In genomic region chr3:59995563-59995962, GRCh38 we compare ENCODE assay signal across 21 cellular contexts.
DNase-seq lines count a peak whose midpoint lies in the region; ATAC-seq and TF ChIP-seq lines count a peak whose summit lies in the region.
"Had no signal": no experiment of that assay in that cellular context is flagged by ENCODE, and none has a peak within 500 bp of the region (broad histone marks: within the 10 kb centered on the region; RNA-seq: fewer than 3 reads in every experiment).

No MANE protein-coding gene starts in this region.

- peak overlapping the region; percentile 44 to 51 for H3K4me3 Mint-ChIP-seq in activated T-cell treated with anti-CD3 and anti-CD28 coated beads, Interleukin-2, amount 50 U/mL, for 72 hours
- no peak overlapping the region for H3K4me3 Mint-ChIP-seq in activated T-cell treated with anti-CD3 and anti-CD28 coated beads, Interleukin-2, amount 50 U/mL, for 24 hours
- no peak overlapping the region for H3K4me3 Mint-ChIP-seq in CD8-positive, alpha-beta T cell
- peak overlapping the region; percentile 33 for H3K4me3 Mint-ChIP-seq in T-helper 2 cell treated with Interferon-gamma antibody and Interleukin-4, amounts not matched to agents 5 μg/mL and 100 μg/mL, for 36 hours
- H3K4me3 Mint-ChIP-seq in naive thymus-derived CD8-positive, alpha-beta T cell = peak overlapping the region in 9 of 10 donors; percentile 1 to 68 (median 27)
- H3K4me3 Mint-ChIP-seq: CD14-positive monocyte, IgD-negative memory B cell had no signal

- no peak for TF ChIP-seq CTCF in CD8-positive, alpha-beta T cell (IDR thresholded peaks at IDR 0.05)

- no peaks in the 10 kb centered on the region for H3K9me3 ChIP-seq in CD8-positive, alpha-beta T cell (ENCODE audit: low read length)

- H3K27me3 Mint-ChIP-seq in activated T-cell treated with anti-CD3 and anti-CD28 coated beads, Interleukin-2, amount 50 U/mL, for 72 hours (ENCODE audit: low read depth) = no peaks in the 10 kb centered on the region
- no peaks in the 10 kb centered on the region for H3K27me3 Mint-ChIP-seq in activated T-cell treated with anti-CD3 and anti-CD28 coated beads, Interleukin-2, amount 50 U/mL, for 24 hours
- H3K27me3 Mint-ChIP-seq in CD8-positive, alpha-beta T cell (ENCODE audit: low read depth) = no peaks in the 10 kb centered on the region
- no peaks in the 10 kb centered on the region for H3K27me3 Mint-ChIP-seq in T-helper 2 cell treated with Interferon-gamma antibody and Interleukin-4, amounts not matched to agents 5 μg/mL and 100 μg/mL, for 36 hours (ENCODE audit: low read depth)
- no peaks in the 10 kb centered on the region for H3K27me3 Mint-ChIP-seq in naive thymus-derived CD8-positive, alpha-beta T cell

- no peaks in the 10 kb centered on the region for H3K9me3 Mint-ChIP-seq in activated T-cell treated with anti-CD3 and anti-CD28 coated beads, Interleukin-2, amount 50 U/mL, for 72 hours
- no peaks in the 10 kb centered on the region for H3K9me3 Mint-ChIP-seq in activated T-cell treated with anti-CD3 and anti-CD28 coated beads, Interleukin-2, amount 50 U/mL, for 24 hours
- no peaks in the 10 kb centered on the region for H3K9me3 Mint-ChIP-seq in CD8-positive, alpha-beta T cell
- no peaks in the 10 kb centered on the region for H3K9me3 Mint-ChIP-seq in T-helper 2 cell treated with Interferon-gamma antibody and Interleukin-4, amounts not matched to agents 5 μg/mL and 100 μg/mL, for 36 hours
- no peaks in the 10 kb centered on the region for H3K9me3 Mint-ChIP-seq in naive thymus-derived CD8-positive, alpha-beta T cell
- H3K9me3 Mint-ChIP-seq: CD14-positive monocyte, IgD-negative memory B cell had no signal

- H3K36me3 Mint-ChIP-seq in activated T-cell treated with anti-CD3 and anti-CD28 coated beads, Interleukin-2, amount 50 U/mL, for 72 hours (ENCODE audit: insufficient read depth in 2 of 2) = no peaks in the 10 kb centered on the region
- H3K36me3 Mint-ChIP-seq in activated T-cell treated with anti-CD3 and anti-CD28 coated beads, Interleukin-2, amount 50 U/mL, for 24 hours (ENCODE audit: low read depth) = no peaks in the 10 kb centered on the region
- H3K36me3 Mint-ChIP-seq in CD8-positive, alpha-beta T cell = no peaks in the 10 kb centered on the region
- H3K36me3 Mint-ChIP-seq in T-helper 2 cell treated with Interferon-gamma antibody and Interleukin-4, amounts not matched to agents 5 μg/mL and 100 μg/mL, for 36 hours (ENCODE audit: low read depth) = peaks cover 33% of the 10 kb centered on the region
- H3K36me3 Mint-ChIP-seq in naive thymus-derived CD8-positive, alpha-beta T cell = peaks cover 0 to 5% (median 0%) of the 10 kb centered on the region in 3 donors
- H3K36me3 Mint-ChIP-seq: CD14-positive monocyte had no signal

- POLR2A ChIA-PET in CD8-positive, alpha-beta T cell (lab: Charles Lee) = interaction anchor here (2.2 kb wide), 1 partner anchor 15 kb away, joined by 12 read pairs; no protein-coding TSS in a partner anchor
- POLR2A ChIA-PET in naive thymus-derived CD8-positive, alpha-beta T cell (lab: Charles Lee) = interaction anchor here (1.2 kb wide), 3 partner anchors 8 to 25 kb away, joined by 3 to 6 read pairs (median 3); no protein-coding TSS in a partner anchor

- peak; percentile 76 to 79 for ATAC-seq in activated T-cell treated with anti-CD3 and anti-CD28 coated beads, Interleukin-2, amount 50 U/mL, for 72 hours (replicated peaks in 1 of 2)
- no peak for ATAC-seq in CD8-positive, alpha-beta T cell
- ATAC-seq in naive thymus-derived CD8-positive, alpha-beta T cell = peak; percentile 43 to 68
- ATAC-seq: GM12878, HCT116, Panc1 had no signal

- H3K36me3 ChIP-seq in CD8-positive, alpha-beta T cell (ENCODE audit: insufficient read depth, low read length) = no peaks in the 10 kb centered on the region
- H3K36me3 ChIP-seq in H7 (replicated peaks; ENCODE audit: control insufficient read depth, insufficient read depth, low read length) = no peaks in the 10 kb centered on the region

- no peak overlapping the region for H3K27ac ChIP-seq in CD8-positive, alpha-beta T cell (ENCODE audit: low read depth, low read length)
- H3K27ac ChIP-seq: GM23248 had no signal

- H3K4me3 ChIP-seq in CD8-positive, alpha-beta T cell (ENCODE audit: low read depth, low read length) = no peak overlapping the region
- H3K4me3 ChIP-seq in H7 (ENCODE audit: insufficient read depth, low read depth, low read length) = no peak overlapping the region
- H3K4me3 ChIP-seq: GM12878, GM23248 had no signal

- H3K4me1 Mint-ChIP-seq in activated T-cell treated with anti-CD3 and anti-CD28 coated beads, Interleukin-2, amount 50 U/mL, for 72 hours (ENCODE audit: low read depth) = peaks cover 84% of the 10 kb centered on the region
- H3K4me1 Mint-ChIP-seq in activated T-cell treated with anti-CD3 and anti-CD28 coated beads, Interleukin-2, amount 50 U/mL, for 24 hours (ENCODE audit: low read depth) = peaks cover 59% of the 10 kb centered on the region
- H3K4me1 Mint-ChIP-seq in CD8-positive, alpha-beta T cell (ENCODE audit: low read depth) = peaks cover 56% of the 10 kb centered on the region
- H3K4me1 Mint-ChIP-seq in T-helper 2 cell treated with Interferon-gamma antibody and Interleukin-4, amounts not matched to agents 5 μg/mL and 100 μg/mL, for 36 hours (ENCODE audit: low read depth) = peaks cover 52% of the 10 kb centered on the region
- peaks cover 35 to 66% (median 53%) of the 10 kb centered on the region in 4 donors for H3K4me1 Mint-ChIP-seq in naive thymus-derived CD8-positive, alpha-beta T cell
- H3K4me1 Mint-ChIP-seq: CD14-positive monocyte had no signal

- H3K4me1 ChIP-seq in CD8-positive, alpha-beta T cell (ENCODE audit: insufficient read depth, low read length) = peaks cover 39% of the 10 kb centered on the region

- peak overlapping the region; percentile 39 for H3K27ac Mint-ChIP-seq in activated T-cell treated with anti-CD3 and anti-CD28 coated beads, Interleukin-2, amount 50 U/mL, for 72 hours
- no peak overlapping the region for H3K27ac Mint-ChIP-seq in activated T-cell treated with anti-CD3 and anti-CD28 coated beads, Interleukin-2, amount 50 U/mL, for 24 hours
- peak overlapping the region; percentile 39 for H3K27ac Mint-ChIP-seq in CD8-positive, alpha-beta T cell
- peak overlapping the region; percentile 43 for H3K27ac Mint-ChIP-seq in T-helper 2 cell treated with Interferon-gamma antibody and Interleukin-4, amounts not matched to agents 5 μg/mL and 100 μg/mL, for 36 hours
- peak overlapping the region in 9 of 10 donors; percentile 22 to 84 (median 75) for H3K27ac Mint-ChIP-seq in naive thymus-derived CD8-positive, alpha-beta T cell
- H3K27ac Mint-ChIP-seq: CD14-positive monocyte had no signal

- no peaks in the 10 kb centered on the region for H3K27me3 ChIP-seq in CD8-positive, alpha-beta T cell (ENCODE audit: insufficient read depth, low read length)
- H3K27me3 ChIP-seq in H7 (ENCODE audit: control insufficient read depth, insufficient read depth, low read length) = no peaks in the 10 kb centered on the region

- CTCF ChIA-PET in CD8-positive, alpha-beta T cell (lab: Charles Lee) = interaction anchor here (1.3 kb wide), 1 partner anchor 14 kb away, joined by 6 read pairs; no protein-coding TSS in a partner anchor

- peak; percentile 34 to 44 for DNase-seq in activated T-cell treated with anti-CD3 and anti-CD28 coated beads, Interleukin-2, amount 50 U/mL, for 72 hours
- no peak for DNase-seq in activated T-cell treated with anti-CD3 and anti-CD28 coated beads, Interleukin-2, amount 50 U/mL, for 24 hours
- DNase-seq in CD8-positive, alpha-beta T cell = no peak
- peak; percentile 40 for DNase-seq in T-helper 2 cell treated with Interferon-gamma antibody and Interleukin-4, amounts not matched to agents 5 μg/mL and 100 μg/mL, for 36 hours (ENCODE audit: low spot score)
- no peak for DNase-seq in naive thymus-derived CD8-positive, alpha-beta T cell
- DNase-seq in GF-D8 (lab: John Stamatoyannopoulos, UW) = no peak
- DNase-seq in H7 = no peak
- DNase-seq: ACHN, AML-193, Calu3, NCI-H1105 treated with DMSO at 0.1 percent for 48 hours, NCI-H1694 treated with DMSO at 0.1 percent for 48 hours, NCI-H2107, NCI-H226, NCI-H524 treated with DMSO at 0.1 percent for 48 hours had no signal

- intact Hi-C loops in CD8-positive, alpha-beta T cell (cut with DNase I, micrococcal nuclease) = loop anchor here in 1 of 2 experiments (10.0 kb wide), 1 partner anchor 1389 kb away; no protein-coding TSS in a partner anchor

Comparison
In these comparisons a context has a peak if more than half of its experiments do, and no peak if none do; other contexts are left out.
1. DNase-seq: peak in activated T-cell treated with anti-CD3 and anti-CD28 coated beads, Interleukin-2, amount 50 U/mL, for 72 hours (2 of 2) and T-helper 2 cell treated with Interferon-gamma antibody and Interleukin-4, amounts not matched to agents 5 μg/mL and 100 μg/mL, for 36 hours (single experiment); none in activated T-cell treated with anti-CD3 and anti-CD28 coated beads, Interleukin-2, amount 50 U/mL, for 24 hours (single experiment), CD8-positive, alpha-beta T cell (0 of 7), naive thymus-derived CD8-positive, alpha-beta T cell (0 of 10), GF-D8 (single experiment) and H7 (single experiment).
2. H3K4me3 Mint-ChIP-seq: peak in activated T-cell treated with anti-CD3 and anti-CD28 coated beads, Interleukin-2, amount 50 U/mL, for 72 hours (2 of 2), T-helper 2 cell treated with Interferon-gamma antibody and Interleukin-4, amounts not matched to agents 5 μg/mL and 100 μg/mL, for 36 hours (single experiment) and naive thymus-derived CD8-positive, alpha-beta T cell (9 of 10); none in activated T-cell treated with anti-CD3 and anti-CD28 coated beads, Interleukin-2, amount 50 U/mL, for 24 hours (single experiment) and CD8-positive, alpha-beta T cell (single experiment).